14 cellular contexts compared by ENCODE assay signal in genomic region chr6:131258816-131259476, GRCh38.
DNase-seq lines count a peak whose midpoint lies in the region; TF ChIP-seq lines count a peak whose summit lies in the region.
"Had no signal": no experiment of that assay in that cellular context is flagged by ENCODE, and none has a peak within 500 bp of the region (broad histone marks: within the 10 kb centered on the region; RNA-seq: fewer than 3 reads in every experiment).

No MANE protein-coding gene starts in this region.

- peaks cover 1% of the 10 kb centered on the region for H3K79me1 ChIP-seq in mesenchymal stem cell (replicated peaks; ENCODE audit: low read length, poor library complexity, severe bottlenecking)

- no peak overlapping the region for H3K4ac ChIP-seq in mesenchymal stem cell (ENCODE audit: low read depth in 1 of 2, low read length in 2 of 2)

- no peak overlapping the region for H2BK5ac ChIP-seq in mesenchymal stem cell (ENCODE audit: low read depth, low read length, poor library complexity, severe bottlenecking)

- no peak overlapping the region for H3K27ac ChIP-seq in CD4-positive, alpha-beta memory T cell (ENCODE audit: low read depth, low read length)
- H3K27ac ChIP-seq in mesenchymal stem cell (ENCODE audit: low read length, poor library complexity, severe bottlenecking) = peak overlapping the region; percentile 39
- H3K27ac ChIP-seq: C4-2B, thoracic aorta had no signal

- H2BK12ac ChIP-seq in mesenchymal stem cell (ENCODE audit: low read length in 2 of 2) = no peak overlapping the region

- no peak overlapping the region for H3K18ac ChIP-seq in mesenchymal stem cell (ENCODE audit: low read depth in 1 of 2, low read length in 2 of 2)

- peaks cover 8 to 23% (median 15%) of the 10 kb centered on the region in 4 donors for H3K4me1 Mint-ChIP-seq in CD4-positive, alpha-beta memory T cell

- no peak overlapping the region for H2AK5ac ChIP-seq in mesenchymal stem cell (ENCODE audit: low read length, severe bottlenecking)

- H3K36me3 ChIP-seq in CD4-positive, alpha-beta memory T cell (ENCODE audit: insufficient read depth, low read length) = no peaks in the 10 kb centered on the region
- H3K36me3 ChIP-seq in mesenchymal stem cell (ENCODE audit: control insufficient read depth in 1 of 2, insufficient read depth in 2 of 2, low read depth in 1 of 2, low read length in 2 of 2) = no peaks in the 10 kb centered on the region
- H3K36me3 ChIP-seq: thoracic aorta had no signal

- POLR2A ChIA-PET in CD4-positive, alpha-beta memory T cell (lab: Charles Lee; ENCODE audit: partially characterized antibody) = interaction anchor here (1.4 to 3.3 kb wide), 3 partner anchors 12 to 22 kb away, joined by 5 to 13 read pairs (median 6); no protein-coding TSS in a partner anchor

- H2BK120ac ChIP-seq in mesenchymal stem cell (ENCODE audit: low read depth, low read length) = no peak overlapping the region

- no peaks in the 10 kb centered on the region for H3K9me3 ChIP-seq in CD4-positive, alpha-beta memory T cell (ENCODE audit: control insufficient read depth in 1 of 2, low read length in 2 of 2)
- no peaks in the 10 kb centered on the region for H3K9me3 ChIP-seq in mesenchymal stem cell (ENCODE audit: control insufficient read depth, low read length)
- H3K9me3 ChIP-seq: thoracic aorta had no signal

- CTCF ChIA-PET in CD4-positive, alpha-beta memory T cell (lab: Charles Lee; ENCODE audit: partially characterized antibody) = interaction anchor here (1.4 to 1.9 kb wide), 3 partner anchors 12 to 60 kb away, joined by 4 to 6 read pairs (median 4); no protein-coding TSS in a partner anchor

- H3K27me3 ChIP-seq in CD4-positive, alpha-beta memory T cell (ENCODE audit: insufficient read depth, low read length) = no peaks in the 10 kb centered on the region
- H3K27me3 ChIP-seq in mesenchymal stem cell (ENCODE audit: control insufficient read depth in 1 of 2, insufficient read depth in 1 of 2, low read length in 2 of 2) = no peaks in the 10 kb centered on the region

- no peak overlapping the region for H3K4me3 ChIP-seq in CD4-positive, alpha-beta memory T cell (ENCODE audit: low read length in 2 of 2)
- H3K4me3 ChIP-seq in LNCaP clone FGC (ENCODE audit: low read depth, low read length) (no peak overlapping the region), mesenchymal stem cell (ENCODE audit: insufficient read depth in 1 of 2, low read depth in 1 of 2, low read length in 2 of 2) (no peak overlapping the region)
- H3K4me3 ChIP-seq: thoracic aorta had no signal

- no peaks in the 10 kb centered on the region for H3K27me3 Mint-ChIP-seq in CD4-positive, alpha-beta memory T cell

- peaks cover 0 to 14% (median 4%) of the 10 kb centered on the region in 8 donors for H3K9me3 Mint-ChIP-seq in CD4-positive, alpha-beta memory T cell

- H3K14ac ChIP-seq in mesenchymal stem cell (ENCODE audit: low read length in 2 of 2) = no peak overlapping the region

- H3K4me3 Mint-ChIP-seq in CD4-positive, alpha-beta memory T cell = no peak overlapping the region

- 10% methylated on average over 2 of the region's 4 CpGs for WGBS in mesenchymal stem cell

- H3K4me2 ChIP-seq in mesenchymal stem cell (ENCODE audit: low read length, poor library complexity, severe bottlenecking) = no peak overlapping the region

- no peak for DNase-seq in CD4-positive, alpha-beta memory T cell
- DNase-seq in LNCaP clone FGC (ENCODE audit: low read depth) (peak; percentile 58), astrocyte of the hippocampus (ENCODE audit: low read depth, low spot score) (peak; percentile 61), mesenchymal stem cell (peak; percentile 25), NCI-H2227 (lab: John Stamatoyannopoulos, UW; ENCODE audit: unreplicated experiment) (no peak), T-helper 9 cell (no peak), HUDEP-2 (lab: John Stamatoyannopoulos, UW; ENCODE audit: unreplicated experiment in 76 of 76) (no peak), DMS153 (lab: John Stamatoyannopoulos, UW) (no peak)
- DNase-seq: activated CD8-positive, alpha-beta memory T cell treated with anti-CD3 and anti-CD28 coated beads, Interleukin-2, amount 50 U/mL, for 48 hours; NCI-H1092 treated with DMSO at 0.1 percent for 48 hours; NCI-H774; retina had no signal

- H3K27ac Mint-ChIP-seq in CD4-positive, alpha-beta memory T cell = peak overlapping the region in 5 of 7 donors; percentile 54 to 85 (median 74)

- H2AFZ ChIP-seq in mesenchymal stem cell (ENCODE audit: low read depth, low read length) = no peak overlapping the region

- H3K9ac ChIP-seq in mesenchymal stem cell (ENCODE audit: low read length) = no peak overlapping the region

- no peak overlapping the region for H2BK15ac ChIP-seq in mesenchymal stem cell (ENCODE audit: low read depth, poor library complexity, severe bottlenecking)

- peaks cover 33 to 42% of the 10 kb centered on the region in 2 donors for H3K36me3 Mint-ChIP-seq in CD4-positive, alpha-beta memory T cell

- no peak for TF ChIP-seq CTCF in LNCaP clone FGC (IDR thresholded peaks at IDR 0.05; ENCODE audit: control insufficient read depth, extremely low read depth, insufficient read depth)

- H3K23ac ChIP-seq in mesenchymal stem cell (ENCODE audit: low read length in 2 of 2) = no peak overlapping the region

- H4K8ac ChIP-seq in mesenchymal stem cell (ENCODE audit: low read length) = no peak overlapping the region

- no peak overlapping the region for H4K91ac ChIP-seq in mesenchymal stem cell (ENCODE audit: low read length)

- H3K4me1 ChIP-seq in CD4-positive, alpha-beta memory T cell (ENCODE audit: insufficient read depth, low read length) = no peaks in the 10 kb centered on the region
- H3K4me1 ChIP-seq in mesenchymal stem cell (ENCODE audit: control insufficient read depth, insufficient read depth, low read depth, low read length) = peaks cover 6% of the 10 kb centered on the region

- intact Hi-C loops in CD4-positive, alpha-beta memory T cell (cut with micrococcal nuclease) = loop anchor here (5.0 kb wide), 1 partner anchor 42 kb away; no protein-coding TSS in a partner anchor

Comparison
In these comparisons a context has a peak if more than half of its experiments do, and no peak if none do; other contexts are left out.
1. DNase-seq: peak in LNCaP clone FGC (single experiment), astrocyte of the hippocampus (single experiment) and mesenchymal stem cell (single experiment); none in CD4-positive, alpha-beta memory T cell (0 of 5), NCI-H2227 (single experiment), T-helper 9 cell (single experiment), HUDEP-2 (0 of 76) and DMS153 (single experiment).